Comparison of ENCODE assay signal across 1 cellular context in the genomic region with DNA sequence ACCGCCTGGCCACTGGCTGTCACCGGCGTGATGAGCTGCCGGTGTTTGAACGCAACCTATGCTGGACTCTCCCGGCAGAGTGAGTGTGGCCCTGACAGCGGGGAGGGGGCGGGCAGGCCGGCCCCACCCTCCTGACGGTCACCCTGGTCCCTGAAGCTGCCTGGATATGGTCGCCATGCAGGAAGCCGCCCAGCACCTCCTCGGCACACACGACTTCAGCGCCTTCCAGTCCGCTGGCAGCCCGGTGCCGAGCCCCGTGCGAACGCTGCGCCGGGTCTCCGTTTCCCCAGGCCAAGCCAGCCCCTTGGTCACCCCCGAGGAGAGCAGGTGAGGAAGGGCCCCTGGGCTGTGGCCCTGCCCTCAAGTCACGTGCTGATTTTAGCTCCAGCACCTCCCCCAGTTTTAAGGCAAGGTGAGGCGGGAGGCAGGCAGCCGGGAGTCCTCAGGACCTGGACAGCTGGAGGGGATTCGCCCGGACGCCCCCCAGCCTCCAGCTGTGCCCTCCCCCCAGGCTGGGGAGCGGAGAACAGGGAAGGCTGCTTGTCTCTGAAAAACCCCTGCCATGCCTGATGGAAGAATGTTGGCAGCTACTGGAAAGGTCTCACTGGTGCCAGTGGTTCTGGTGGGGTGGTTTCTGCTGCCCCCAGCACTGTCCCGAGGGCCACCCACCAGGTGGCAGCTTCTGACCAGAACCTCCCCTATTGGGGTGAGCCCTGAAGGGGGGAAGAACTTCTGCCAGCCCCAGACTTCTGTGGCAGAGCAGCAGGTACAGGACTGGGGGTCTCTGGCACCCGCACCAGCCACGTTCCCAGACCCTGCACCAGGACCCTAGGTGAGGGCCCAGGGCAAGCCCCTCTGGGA.
TF ChIP-seq lines count a peak whose summit lies in the region.

No MANE protein-coding gene starts in this region.

TF ChIP-seq in A549, 52 proteins besides CTCF, POLR2A, EP300 and RAD21 (continued from another document):
- TF ChIP-seq, protein P1, sequence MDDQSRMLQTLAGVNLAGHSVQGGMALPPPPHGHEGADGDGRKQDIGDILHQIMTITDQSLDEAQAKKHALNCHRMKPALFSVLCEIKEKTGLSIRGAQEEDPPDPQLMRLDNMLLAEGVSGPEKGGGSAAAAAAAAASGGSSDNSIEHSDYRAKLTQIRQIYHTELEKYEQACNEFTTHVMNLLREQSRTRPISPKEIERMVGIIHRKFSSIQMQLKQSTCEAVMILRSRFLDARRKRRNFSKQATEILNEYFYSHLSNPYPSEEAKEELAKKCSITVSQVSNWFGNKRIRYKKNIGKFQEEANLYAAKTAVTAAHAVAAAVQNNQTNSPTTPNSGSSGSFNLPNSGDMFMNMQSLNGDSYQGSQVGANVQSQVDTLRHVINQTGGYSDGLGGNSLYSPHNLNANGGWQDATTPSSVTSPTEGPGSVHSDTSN (IDR thresholded peaks at IDR 0.05): peak; percentile 42; the same call in 1 of the 2 replicates
